ENCODE assay signal across 1 cellular context in genomic region chr1:170676628-170677027, GRCh38.
A peak's percentile ranks its signal among the peaks of the same experiment; 100 is the strongest.
TF ChIP-seq lines count a peak whose summit lies in the region.

No MANE protein-coding gene starts in this region.

TF ChIP-seq in SK-N-SH, 30 proteins besides CTCF, POLR2A, EP300 and RAD21:
- TF ChIP-seq MEF2A (IDR thresholded peaks at IDR 0.05; ENCODE audit: borderline replicate concordance, low read depth), result no peak
- TF ChIP-seq FOXJ3 (CRISPR knock-in tag; IDR thresholded peaks at IDR 0.05), result no peak
- peak; percentile 77; the same call in 1 of the 2 replicates for TF ChIP-seq TEAD4 (IDR thresholded peaks at IDR 0.05; ENCODE audit: borderline replicate concordance, insufficient read depth)
- TF ChIP-seq MAX (IDR thresholded peaks at IDR 0.05; ENCODE audit: low read depth), result peak; percentile 30; the same call in 1 of the 2 replicates
- TF ChIP-seq JUND (IDR thresholded peaks at IDR 0.05), result peak; percentile 65
- TF ChIP-seq FOSL2 (IDR thresholded peaks at IDR 0.05; ENCODE audit: borderline replicate concordance, low read depth), result peak; percentile 56; the same call in 1 of the 2 replicates
- no peak; the same call in 1 of the 2 replicates for TF ChIP-seq USF1 (IDR thresholded peaks at IDR 0.05; ENCODE audit: borderline replicate concordance, low read depth)
- TF ChIP-seq ELF1 (IDR thresholded peaks at IDR 0.05), result no peak
- peak; percentile 78 for TF ChIP-seq PBX3 (IDR thresholded peaks at IDR 0.05)
- no peak for TF ChIP-seq YY1 (IDR thresholded peaks at IDR 0.05; ENCODE audit: low read depth)
- TF ChIP-seq RXRA (IDR thresholded peaks at IDR 0.05; ENCODE audit: borderline replicate concordance, low read depth), result 0 out of 2 replicates have a peak, but pooled peaks have one; percentile 27
- TF ChIP-seq TCF12 (IDR thresholded peaks at IDR 0.05), result peak; percentile 91
- no peak for TF ChIP-seq REST (IDR thresholded peaks at IDR 0.05; ENCODE audit: low read depth, low read length)
- no peak for TF ChIP-seq NRF1 (IDR thresholded peaks at IDR 0.05; ENCODE audit: low read depth, low read length)
- no peak for TF ChIP-seq IRF3 (IDR thresholded peaks at IDR 0.05; ENCODE audit: low read depth, low read length)
- no peak for TF ChIP-seq SIN3A (IDR thresholded peaks at IDR 0.05; ENCODE audit: borderline replicate concordance, low read depth, low read length)
- no peak for TF ChIP-seq USF2 (IDR thresholded peaks at IDR 0.05; ENCODE audit: borderline replicate concordance, low read depth, low read length)
- TF ChIP-seq NFIC (IDR thresholded peaks at IDR 0.05; ENCODE audit: borderline replicate concordance), result peak; percentile 64
- TF ChIP-seq CHD2 (IDR thresholded peaks at IDR 0.05; ENCODE audit: low read length, partially characterized antibody), result no peak
- TF ChIP-seq RCOR1 (IDR thresholded peaks at IDR 0.05; ENCODE audit: low read length), result no peak
- TF ChIP-seq POLR2AphosphoS5 (IDR thresholded peaks at IDR 0.05; ENCODE audit: low read depth, low read length), result peak; percentile 45; the same call in 1 of the 2 replicates
- TF ChIP-seq FOXM1 (IDR thresholded peaks at IDR 0.05; ENCODE audit: low read depth), result no peak
- no peak for TF ChIP-seq MXI1 (IDR thresholded peaks at IDR 0.05; ENCODE audit: low read depth, low read length)
- TF ChIP-seq SMC3 (IDR thresholded peaks at IDR 0.05; ENCODE audit: low read depth, low read length), result no peak
- no peak for TF ChIP-seq EZH2phosphoT487 (IDR thresholded peaks at IDR 0.05; ENCODE audit: borderline replicate concordance, low read depth)
- no peak for TF ChIP-seq GATA2 (CRISPR knock-in tag; IDR thresholded peaks at IDR 0.05)
- TF ChIP-seq ZBTB33 (IDR thresholded peaks at IDR 0.05; ENCODE audit: borderline replicate concordance, low read depth), result 0 out of 2 replicates have a peak, but pooled peaks have one; percentile 13
- TF ChIP-seq TAF1 (IDR thresholded peaks at IDR 0.05; ENCODE audit: borderline replicate concordance, low read depth, low read length), result no peak
- TF ChIP-seq GABPA (IDR thresholded peaks at IDR 0.05; ENCODE audit: low read depth), result no peak
- TF ChIP-seq RFX5 (IDR thresholded peaks at IDR 0.05; ENCODE audit: low read length), result no peak
